In genomic region chr5:122316652-122317051, GRCh38 we compare ENCODE assay signal across 24 cellular contexts.
DNase-seq lines count a peak whose midpoint lies in the region; ATAC-seq and TF ChIP-seq lines count a peak whose summit lies in the region.
"Had no signal": no experiment of that assay in that cellular context is flagged by ENCODE, and none has a peak within 500 bp of the region (broad histone marks: within the 10 kb centered on the region; RNA-seq: fewer than 3 reads in every experiment).

No MANE protein-coding gene starts in this region.

- no peak overlapping the region for H2AFZ ChIP-seq in KMS-11 (ENCODE audit: low read depth)

- no peaks in the 10 kb centered on the region for H3K79me2 ChIP-seq in KMS-11 (ENCODE audit: insufficient read depth, low read depth)

- peak overlapping the region; percentile 21; the same call in 1 of the 2 replicates for H3K4me2 ChIP-seq in KMS-11
- H3K4me2 ChIP-seq: SK-N-SH had no signal

- TF ChIP-seq CTCF in KMS-11 (conservative IDR thresholded peaks at IDR 0.05; ENCODE audit: low read depth, low read length), result no peak

- H3K4me3 ChIP-seq in KMS-11 (IDR thresholded peaks at IDR 0.05; ENCODE audit: insufficient read depth, low read depth, low read length), result no peak overlapping the region
- H3K4me3 ChIP-seq: HAP-1, K562, testis, uterus had no signal

- no peak overlapping the region for H3K9ac ChIP-seq in KMS-11
- H3K9ac ChIP-seq: SK-N-SH had no signal

- no peaks in the 10 kb centered on the region for H3K36me3 ChIP-seq in KMS-11 (ENCODE audit: insufficient read depth)
- H3K36me3 ChIP-seq: HAP-1, uterus, WERI-Rb-1 had no signal

- no peaks in the 10 kb centered on the region for H3K27me3 ChIP-seq in KMS-11 (ENCODE audit: insufficient read depth, low read depth)
- H3K27me3 ChIP-seq: testis, uterus had no signal

- peaks cover 22% of the 10 kb centered on the region for H3K4me1 ChIP-seq in KMS-11 (ENCODE audit: low read depth, poor library complexity, severe bottlenecking)
- H3K4me1 ChIP-seq: uterus had no signal

- no peak overlapping the region for H3K27ac ChIP-seq in KMS-11
- H3K27ac ChIP-seq: testis, uterus, WERI-Rb-1 had no signal

- H4K20me1 ChIP-seq in KMS-11 (ENCODE audit: insufficient read depth), result no peaks in the 10 kb centered on the region

- ATAC-seq in GM19023 (IDR thresholded peaks at IDR 0.05; ENCODE audit: unreplicated experiment) (no peak), GM19035 (IDR thresholded peaks at IDR 0.05; ENCODE audit: unreplicated experiment) (no peak)
- ATAC-seq in activated CD4-positive, CD25-positive, alpha-beta regulatory T cell treated with anti-CD3 and anti-CD28 coated beads, Interleukin-2, amount 50 U/mL, for 24 hours, result no peak
- ATAC-seq: K562; naive thymus-derived CD8-positive, alpha-beta T cell had no signal

- DNase-seq in NCI-H2029 (lab: John Stamatoyannopoulos, UW) (peak; percentile 89), NCI-H510A treated with DMSO at 0.1 percent for 48 hours (lab: John Stamatoyannopoulos, UW) (peak; percentile 69), SHP77 treated with DMSO at 0.1 percent for 48 hours (lab: John Stamatoyannopoulos, UW) (peak; percentile 92)
- no peak for DNase-seq in activated CD8-positive, alpha-beta memory T cell treated with anti-CD3 and anti-CD28 coated beads for 24 hours
- DNase-seq: activated CD4-positive, alpha-beta T cell treated with anti-CD3 and anti-CD28 coated beads, Interleukin-2, amount 50 U/mL, for 1 hour; activated CD8-positive, alpha-beta memory T cell treated with anti-CD3 and anti-CD28 coated beads, Interleukin-2, amount 50 U/mL, for 4 hours; activated effector memory CD4-positive, alpha-beta T cell treated with Interleukin-2 at 50 U/mL for 16 hours; activated naive CD8-positive, alpha-beta T cell treated with anti-CD3 and anti-CD28 coated beads, Interleukin-2, amount 10 ng/mL, durations not matched to agents 7 days and 5 days; C1 segment of cervical spinal cord; foreskin fibroblast; naive thymus-derived CD8-positive, alpha-beta T cell; retina; SK-N-SH; stimulated activated CD4-positive, alpha-beta T cell treated with anti-CD3 and anti-CD28 coated beads, Interleukin-2, amount 100 ng/mL, for 48 hours; stimulated activated naive CD4-positive, alpha-beta T cell; testis; uterus; WERI-Rb-1 had no signal
